Comparison of ENCODE assay signal across 8 cellular contexts in the genomic region with DNA sequence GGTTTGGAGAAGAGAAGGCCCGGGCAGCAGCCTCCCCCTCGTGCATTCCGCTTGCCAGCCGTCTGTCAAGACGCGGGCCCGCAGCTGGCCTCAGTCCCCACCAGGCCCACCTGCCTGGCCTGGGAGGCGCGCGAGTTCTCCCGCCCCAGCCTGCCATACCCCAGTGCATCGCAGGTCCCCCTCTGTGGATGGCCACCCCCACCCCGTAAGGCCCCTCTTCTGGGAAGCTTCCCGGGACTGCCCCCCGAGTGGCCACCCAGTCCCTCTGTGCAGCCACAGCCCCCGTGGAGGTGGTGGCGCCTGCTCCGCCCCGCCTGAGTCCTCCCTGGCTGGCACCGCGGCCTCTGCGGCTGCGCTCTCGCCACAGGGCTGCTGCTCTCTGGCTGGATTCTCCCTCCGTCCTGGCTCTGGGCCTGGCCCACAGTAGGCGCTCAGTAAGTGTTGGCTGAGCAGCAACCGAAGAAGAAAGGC.
DNase-seq lines count a peak whose midpoint lies in the region; ATAC-seq, FAIRE-seq and TF ChIP-seq lines count a peak whose summit lies in the region.

No MANE protein-coding gene starts in this region.

- CTCF ChIA-PET in T-cell (lab: Charles Lee): interaction anchor here in 1 of 2 donors (0.8 kb wide), 1 partner anchor 311 kb away, joined by 6 read pairs; no protein-coding TSS in a partner anchor

- no peak overlapping the region for H3K27ac Mint-ChIP-seq in T-cell

- no peak overlapping the region for H3K9ac ChIP-seq in rectal smooth muscle tissue (ENCODE audit: low read length)

- H3K4me1 ChIP-seq in cardiac muscle cell (ENCODE audit: low read depth): peaks cover 10% of the 10 kb centered on the region
- peaks cover 5% of the 10 kb centered on the region for H3K4me1 ChIP-seq in rectal smooth muscle tissue (ENCODE audit: control insufficient read depth, insufficient read depth, low read length)

- H3K27ac ChIP-seq in cardiac muscle cell (peak overlapping the region; percentile 55), rectal smooth muscle tissue (ENCODE audit: low read depth, low read length) (peak overlapping the region; percentile 83)

- H3K27me3 Mint-ChIP-seq in T-cell: peaks cover 0 to 4% of the 10 kb centered on the region in 2 donors

- H3K9me3 Mint-ChIP-seq in T-cell: no peaks in the 10 kb centered on the region

- H3K36me3 Mint-ChIP-seq in T-cell: no peaks in the 10 kb centered on the region

- ATAC-seq in T-cell (replicated peaks in 1 of 4): no peak
- ATAC-seq in HG03175 (IDR thresholded peaks at IDR 0.05; ENCODE audit: unreplicated experiment): no peak
- no peak for ATAC-seq in HG03097 (IDR thresholded peaks at IDR 0.05; ENCODE audit: low FRiP score, unreplicated experiment)

- H3K4me3 Mint-ChIP-seq in T-cell: peak overlapping the region; percentile 35 to 63 (median 57)

- H3K36me3 ChIP-seq in cardiac muscle cell (no peaks in the 10 kb centered on the region), rectal smooth muscle tissue (ENCODE audit: control insufficient read depth, insufficient read depth, low read length) (no peaks in the 10 kb centered on the region)

- peaks cover 16 to 23% (median 19%) of the 10 kb centered on the region in 3 donors for H3K4me1 Mint-ChIP-seq in T-cell

- H3K9me3 ChIP-seq in cardiac muscle cell (ENCODE audit: low read depth): no peaks in the 10 kb centered on the region

- no peak for FAIRE-seq in GM19239 (lab: Jason Lieb, UNC)

- H3K4me3 ChIP-seq in cardiac muscle cell: peak overlapping the region; percentile 24
- H3K4me3 ChIP-seq in rectal smooth muscle tissue (ENCODE audit: low read length): peak overlapping the region; percentile 35

- DNase-seq in EH (ENCODE audit: low read depth) (peak; percentile 37), T-cell (no peak), cardiac muscle cell (ENCODE audit: low read depth in 1 of 2, low spot score in 1 of 2) (peak in 1 of 2 donors; percentile 46), GM19239 (ENCODE audit: insufficient read length, low spot score) (no peak)
- DNase-seq in activated CD8-positive, alpha-beta memory T cell treated with anti-CD3 and anti-CD28 coated beads, Interleukin-2, amount 50 U/mL, for 48 hours: no peak

- H3K27me3 ChIP-seq in cardiac muscle cell (no peaks in the 10 kb centered on the region), rectal smooth muscle tissue (ENCODE audit: control insufficient read depth, insufficient read depth, low read length) (no peaks in the 10 kb centered on the region)

- POLR2A ChIA-PET in T-cell (lab: Charles Lee): no interaction called here

- no peak for TF ChIP-seq CTCF in cardiac muscle cell (IDR thresholded peaks at IDR 0.05; ENCODE audit: low read depth, low read length)
